In the genomic region with DNA sequence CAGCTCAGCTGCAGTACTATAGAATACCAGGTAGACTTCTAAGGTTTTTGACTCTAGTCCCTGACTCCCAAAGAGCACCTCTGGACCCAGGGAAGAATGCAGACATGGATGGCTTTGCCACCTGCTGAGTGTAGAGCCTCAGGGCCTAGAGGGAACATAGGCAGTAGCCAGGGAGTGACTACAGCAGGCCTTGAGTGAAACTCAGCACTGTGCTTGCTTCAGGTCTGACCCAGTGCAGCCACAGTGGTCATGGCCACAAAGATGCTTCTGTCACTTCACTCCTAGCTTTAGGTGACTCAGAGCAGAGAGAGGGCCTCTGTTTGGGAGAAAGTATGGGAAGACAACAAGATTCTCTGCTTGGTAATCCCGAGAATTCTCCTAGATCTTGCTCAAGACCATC, we compare ENCODE assay signal across 33 cellular contexts.
"Had no signal": no experiment of that assay in that cellular context is flagged by ENCODE, and none has a peak within 500 bp of the region (broad histone marks: within the 10 kb centered on the region; RNA-seq: fewer than 3 reads in every experiment).

No MANE protein-coding gene starts in this region.

- H3K36me3 ChIP-seq: SJCRH30 had no signal

- ATAC-seq: Panc1, Right ventricle myocardium inferior, SK-N-SH treated with all-trans-retinoic acid at 6 μM for 48 hours had no signal

- H3K27ac ChIP-seq: KMS-11, PC-9, RWPE1, SJCRH30, SK-N-MC had no signal

- H3K4me3 ChIP-seq: PC-9, SJCRH30, SK-N-MC had no signal

- H3K27me3 ChIP-seq: SJCRH30 had no signal

- H3K9me3 ChIP-seq: SJCRH30 had no signal

- H3K4me1 ChIP-seq: SJCRH30 had no signal

- H3K9ac ChIP-seq: KMS-11 had no signal

- DNase-seq: Karpas-422, MM.1S, MV-4-11, NCI-H1092, NCI-H1105, NCI-H1417, NCI-H1436, NCI-H146, NCI-H1694, NCI-H187, NCI-H1930, NCI-H2029 treated with DMSO at 0.1 percent for 48 hours, NCI-H2081 treated with DMSO at 0.1 percent for 48 hours, NCI-H2107, NCI-H2171, NCI-H226, NCI-H446 treated with DMSO at 0.1 percent for 48 hours, NCI-H510A, NCI-H524, NCI-H526, NCI-H69, NCI-H748 treated with DMSO at 0.1 percent for 48 hours, NCI-H82, PC-9, SHP77, SIG-M5, SJCRH30 had no signal

- H2AFZ ChIP-seq: PC-9 had no signal

- H3K4me2 ChIP-seq: KMS-11, PC-9 had no signal
